16 cellular contexts compared by ENCODE assay signal in the genomic region with DNA sequence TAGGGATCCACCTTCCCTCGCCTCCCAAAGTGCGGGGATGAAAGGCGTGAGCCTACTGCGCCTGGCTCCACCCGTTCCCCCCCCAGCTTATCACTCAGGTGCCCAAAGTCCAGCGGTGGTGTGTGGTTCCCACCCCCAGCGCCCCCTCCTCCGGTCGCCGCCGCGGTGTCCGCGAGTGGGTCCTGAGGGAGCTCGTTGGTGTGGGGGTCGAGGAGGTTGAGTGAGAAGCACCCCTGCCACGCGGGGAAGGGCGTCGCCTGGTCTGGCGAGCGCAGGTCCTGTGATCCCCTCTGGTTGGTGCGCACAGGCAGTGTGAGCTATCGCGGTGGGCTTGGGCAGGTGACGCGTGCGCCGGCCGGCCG.
"Had no signal": no experiment of that assay in that cellular context is flagged by ENCODE, and none has a peak within 500 bp of the region (broad histone marks: within the 10 kb centered on the region; RNA-seq: fewer than 3 reads in every experiment).

No MANE protein-coding gene starts in this region.

- H3K36me3 ChIP-seq: brain microvascular endothelial cell, heart right ventricle, sigmoid colon had no signal

- H3K4me1 ChIP-seq: heart right ventricle, psoas muscle, sigmoid colon had no signal

- H3K27me3 ChIP-seq: brain microvascular endothelial cell, heart right ventricle, sigmoid colon had no signal

- DNase-seq: activated CD4-positive, alpha-beta T cell treated with anti-CD3 and anti-CD28 coated beads, Interleukin-2, amount 50 U/mL, for 4 hours; activated CD4-positive, CD25-positive, alpha-beta regulatory T cell treated with anti-CD3 and anti-CD28 coated beads, Interleukin-2, amount 50 U/mL, for 72 hours; activated T-cell treated with anti-CD3 and anti-CD28 coated beads, Interleukin-2, amount 50 U/mL, for 1 hour; brain microvascular endothelial cell; endodermal cell; heart right ventricle; naive thymus-derived CD8-positive, alpha-beta T cell; sigmoid colon; stimulated activated CD4-positive, alpha-beta T cell treated with anti-CD3 and anti-CD28 coated beads, Interleukin-2, amount 100 ng/mL, for 48 hours; SW 1271 had no signal

- H3K4me3 Mint-ChIP-seq: activated naive CD4-positive, alpha-beta T cell treated with anti-CD3 and anti-CD28 coated beads, Interleukin-2, amount 50 U/mL, for 24 hours; dendritic cell treated with granulocyte-macrophage colony-stimulating factor and Interleukin-4, amounts not matched to agents 40 ng/mL and 50 ng/mL, for 4 days; endodermal cell; naive thymus-derived CD8-positive, alpha-beta T cell; stimulated activated naive CD8-positive, alpha-beta T cell treated with anti-CD3 and anti-CD28 coated beads, Interleukin-15, Interleukin-2, amounts not matched to agents 100 ng/mL and 50 ng/mL, for 24 hours; T-helper 2 cell treated with Interferon-gamma antibody and Interleukin-4, amounts not matched to agents 5 μg/mL and 100 μg/mL, for 36 hours had no signal

- H3K4me1 Mint-ChIP-seq: activated naive CD4-positive, alpha-beta T cell treated with anti-CD3 and anti-CD28 coated beads, Interleukin-2, amount 50 U/mL, for 24 hours; endodermal cell; naive thymus-derived CD8-positive, alpha-beta T cell had no signal

- H3K27me3 Mint-ChIP-seq: activated naive CD4-positive, alpha-beta T cell treated with anti-CD3 and anti-CD28 coated beads, Interleukin-2, amount 50 U/mL, for 24 hours; dendritic cell treated with granulocyte-macrophage colony-stimulating factor and Interleukin-4, amounts not matched to agents 40 ng/mL and 50 ng/mL, for 4 days; naive thymus-derived CD8-positive, alpha-beta T cell; stimulated activated naive CD8-positive, alpha-beta T cell treated with anti-CD3 and anti-CD28 coated beads, Interleukin-15, Interleukin-2, amounts not matched to agents 100 ng/mL and 50 ng/mL, for 24 hours had no signal

- H3K4me3 ChIP-seq: heart right ventricle, lung, psoas muscle, sigmoid colon had no signal

- H3K27ac ChIP-seq: brain microvascular endothelial cell, heart right ventricle, psoas muscle, sigmoid colon had no signal

- H3K27ac Mint-ChIP-seq: activated naive CD4-positive, alpha-beta T cell treated with anti-CD3 and anti-CD28 coated beads, Interleukin-2, amount 50 U/mL, for 24 hours; dendritic cell treated with granulocyte-macrophage colony-stimulating factor and Interleukin-4, amounts not matched to agents 40 ng/mL and 50 ng/mL, for 4 days; endodermal cell; naive thymus-derived CD8-positive, alpha-beta T cell; stimulated activated naive CD8-positive, alpha-beta T cell treated with anti-CD3 and anti-CD28 coated beads, Interleukin-15, Interleukin-2, amounts not matched to agents 100 ng/mL and 50 ng/mL, for 24 hours; T-helper 2 cell treated with Interferon-gamma antibody and Interleukin-4, amounts not matched to agents 5 μg/mL and 100 μg/mL, for 36 hours had no signal

- ATAC-seq: naive thymus-derived CD8-positive, alpha-beta T cell had no signal
